9 cellular contexts compared by ENCODE assay signal in the genomic region with DNA sequence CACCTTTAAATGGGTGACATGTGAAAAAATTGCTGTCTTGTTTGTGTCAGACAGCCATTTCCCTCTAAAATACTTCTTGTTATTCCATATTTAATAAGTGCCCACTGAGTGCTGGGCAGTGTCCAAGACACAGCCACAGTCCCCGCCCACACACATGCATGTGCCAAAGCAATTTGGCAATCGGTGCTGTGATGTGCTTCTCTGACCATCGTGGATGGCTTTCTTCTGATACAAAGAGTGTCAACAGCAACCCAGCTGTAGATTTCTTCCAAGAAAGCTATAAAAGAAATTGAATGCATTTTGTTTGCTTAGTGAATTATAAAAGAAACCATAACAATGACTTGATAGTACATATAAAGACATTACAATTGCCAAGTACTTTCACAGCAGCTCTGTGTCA.
DNase-seq lines count a peak whose midpoint lies in the region; ATAC-seq and TF ChIP-seq lines count a peak whose summit lies in the region.
"Had no signal": no experiment of that assay in that cellular context is flagged by ENCODE, and none has a peak within 500 bp of the region (broad histone marks: within the 10 kb centered on the region; RNA-seq: fewer than 3 reads in every experiment).

No MANE protein-coding gene starts in this region.

- DNase-seq in AG09319 (ENCODE audit: extremely low read depth, low read depth) (peak; percentile 53), NCI-H1105 (lab: John Stamatoyannopoulos, UW) (peak; percentile 36), choroid plexus epithelial cell (ENCODE audit: low read depth) (peak; percentile 75), mucosa of descending colon (peak; percentile 47 to 72 (median 61)), NCI-H2196 treated with DMSO at 0.1 percent for 48 hours (lab: John Stamatoyannopoulos, UW; ENCODE audit: unreplicated experiment) (no peak)
- DNase-seq: NCI-H526 had no signal

- H3K36me3 ChIP-seq in mucosa of descending colon (ENCODE audit: low read depth): no peaks in the 10 kb centered on the region

- H3K9me3 ChIP-seq in mucosa of descending colon: no peaks in the 10 kb centered on the region

- peak; percentile 63 for ATAC-seq in mucosa of descending colon
- ATAC-seq in GM21619 (IDR thresholded peaks at IDR 0.05; ENCODE audit: unreplicated experiment): no peak
- ATAC-seq in HG02759 (IDR thresholded peaks at IDR 0.05; ENCODE audit: unreplicated experiment): no peak
- no peak for ATAC-seq in GM21381 (IDR thresholded peaks at IDR 0.05; ENCODE audit: unreplicated experiment)

- H3K4me3 ChIP-seq in choroid plexus epithelial cell (ENCODE audit: low read depth, low read length) (no peak overlapping the region), mucosa of descending colon (no peak overlapping the region)

- intact Hi-C loops in mucosa of descending colon (cut with DNase I, micrococcal nuclease): no loop called here

- TF ChIP-seq CTCF in AG09319 (IDR thresholded peaks at IDR 0.05; ENCODE audit: low read depth, low read length) (no peak), choroid plexus epithelial cell (conservative IDR thresholded peaks at IDR 0.05; ENCODE audit: low read depth, low read length) (no peak), mucosa of descending colon (IDR thresholded peaks at IDR 0.05) (no peak)

- no peaks in the 10 kb centered on the region for H3K4me1 ChIP-seq in mucosa of descending colon (ENCODE audit: low read depth)
